ENCODE assay signal across 17 cellular contexts in genomic region chr9:100229561-100229960, GRCh38.
DNase-seq lines count a peak whose midpoint lies in the region; TF ChIP-seq lines count a peak whose summit lies in the region.
"Had no signal": no experiment of that assay in that cellular context is flagged by ENCODE, and none has a peak within 500 bp of the region (broad histone marks: within the 10 kb centered on the region; RNA-seq: fewer than 3 reads in every experiment).

No MANE protein-coding gene starts in this region.

- peaks cover 44% of the 10 kb centered on the region for H3K36me3 Mint-ChIP-seq in neural crest cell (ENCODE audit: low read depth)

- H3K27me3 Mint-ChIP-seq in neural crest cell (ENCODE audit: low read depth): no peaks in the 10 kb centered on the region
- H3K27me3 Mint-ChIP-seq: T-helper 17 cell had no signal

- no peaks in the 10 kb centered on the region for H3K4me1 Mint-ChIP-seq in neural crest cell
- H3K4me1 Mint-ChIP-seq: CD14-positive monocyte had no signal

- no peak for TF ChIP-seq CTCF in neural crest cell (conservative IDR thresholded peaks at IDR 0.05)

- DNase-seq in NCI-H187 (lab: John Stamatoyannopoulos, UW): peak; percentile 48 to 57
- no peak for DNase-seq in NCI-H187 treated with DMSO at 0.1 percent for 48 hours (lab: John Stamatoyannopoulos, UW)
- DNase-seq in DMS79 (lab: John Stamatoyannopoulos, UW): peak; percentile 34
- peak; percentile 59 for DNase-seq in NCI-H2029 treated with DMSO at 0.1 percent for 48 hours (lab: John Stamatoyannopoulos, UW)
- no peak for DNase-seq in neural crest cell (ENCODE audit: low read depth, low spot score)
- no peak for DNase-seq in NCI-H2227 treated with DMSO at 0.1 percent for 48 hours (lab: John Stamatoyannopoulos, UW)
- no peak for DNase-seq in SW 1271 (lab: John Stamatoyannopoulos, UW)
- no peak for DNase-seq in effector CD4-positive, alpha-beta T cell
- DNase-seq: 8988T, GF-D8, IMR-90, MM.1S, NCI-H1417 treated with DMSO at 0.1 percent for 48 hours, NCI-H2081, Peyer's patch, T-helper 17 cell had no signal

- H3K9me3 Mint-ChIP-seq in neural crest cell: peaks cover 14% of the 10 kb centered on the region

- H3K4me3 Mint-ChIP-seq in neural crest cell: no peak overlapping the region
- H3K4me3 Mint-ChIP-seq: CD14-positive monocyte, T-helper 17 cell had no signal

- peak overlapping the region; percentile 67 for H3K27ac Mint-ChIP-seq in neural crest cell (ENCODE audit: unreplicated experiment)
- H3K27ac Mint-ChIP-seq: T-helper 17 cell had no signal

Comparison
In these comparisons a context has a peak if more than half of its experiments do, and no peak if none do; other contexts are left out.
1. DNase-seq: peak in NCI-H187 (2 of 2), DMS79 (single experiment) and NCI-H2029 treated with DMSO at 0.1 percent for 48 hours (single experiment); none in NCI-H187 treated with DMSO at 0.1 percent for 48 hours (single experiment), neural crest cell (single experiment), NCI-H2227 treated with DMSO at 0.1 percent for 48 hours (single experiment), SW 1271 (0 of 2) and effector CD4-positive, alpha-beta T cell (single experiment).